Comparison of ENCODE assay signal across 1 cellular context in the genomic region with DNA sequence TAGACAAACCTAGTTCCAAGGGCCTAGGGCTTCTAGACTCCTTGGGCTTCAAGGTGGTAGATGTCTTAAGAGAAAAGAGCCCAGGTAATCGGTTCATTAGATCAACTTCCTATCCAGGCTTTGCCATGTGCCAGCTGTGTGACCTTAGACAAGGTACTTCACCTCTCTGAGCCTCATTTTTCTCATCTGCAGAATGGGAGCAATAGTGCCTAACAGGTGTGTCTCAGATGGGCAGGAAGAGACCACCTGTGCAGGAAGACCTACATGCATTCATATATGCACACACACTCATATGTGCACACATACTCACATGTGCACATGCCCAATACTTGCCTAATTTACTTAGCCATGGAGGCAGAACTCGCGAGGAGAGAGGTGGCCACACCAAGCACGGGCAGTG.
TF ChIP-seq lines count a peak whose summit lies in the region.

No MANE protein-coding gene starts in this region.

TF ChIP-seq in K562, 482 proteins besides CTCF, POLR2A, EP300 and RAD21:
- peak; percentile 30 to 50; a peak in 2 of 4 replicates for TF ChIP-seq KDM1A (IDR thresholded peaks at IDR 0.05)
- TF ChIP-seq RBM25 (IDR thresholded peaks at IDR 0.05; ENCODE audit: low read depth, low read length, severe bottlenecking) = peak; percentile 82
- TF ChIP-seq MECOM (CRISPR knock-in tag; IDR thresholded peaks at IDR 0.05) = no peak
- TF ChIP-seq ZFP36 (IDR thresholded peaks at IDR 0.05; ENCODE audit: low read depth, low read length, partially characterized antibody) = peak; percentile 46
- no peak for TF ChIP-seq KLF10 (CRISPR knock-in tag; IDR thresholded peaks at IDR 0.05)
- 0 out of 2 replicates have a peak, but pooled peaks have one; percentile 32 for TF ChIP-seq ESRRA (IDR thresholded peaks at IDR 0.05; ENCODE audit: borderline replicate concordance, low read depth)
- TF ChIP-seq BCOR (IDR thresholded peaks at IDR 0.05) = peak; percentile 73
- TF ChIP-seq SMARCA5 (IDR thresholded peaks at IDR 0.05) = peak; percentile 46; the same call in 1 of the 2 replicates
